In genomic region chr15:63042879-63043340, GRCh38 we compare ENCODE assay signal across 8 cellular contexts. TPM values are rescaled to one million over a fixed set of nuclear protein-coding genes. Genes with fewer than 3 reads are reported as not detected.
DNase-seq lines count a peak whose midpoint lies in the region; ATAC-seq and TF ChIP-seq lines count a peak whose summit lies in the region.

No MANE protein-coding gene starts in this region.

- ATAC-seq in GM21367 (IDR thresholded peaks at IDR 0.05; ENCODE audit: unreplicated experiment) (no peak), GM21529 (IDR thresholded peaks at IDR 0.05; ENCODE audit: unreplicated experiment) (no peak)

- no peaks in the 10 kb centered on the region for H3K9me3 ChIP-seq in A673 (ENCODE audit: low read depth, low read length, poor library complexity, severe bottlenecking)
- no peaks in the 10 kb centered on the region for H3K9me3 ChIP-seq in effector memory CD4-positive, alpha-beta T cell (ENCODE audit: control insufficient read depth, low read length)
- H3K9me3 ChIP-seq in mucosa of rectum (ENCODE audit: control insufficient read depth in 2 of 2, low read length in 2 of 2), result no peaks in the 10 kb centered on the region

- no peak for DNase-seq in A673 (ENCODE audit: low spot score)
- peak; percentile 42 for DNase-seq in HuH-7.5 (ENCODE audit: low spot score)
- DNase-seq in effector memory CD4-positive, alpha-beta T cell, result no peak
- no peak for DNase-seq in NAMALWA (ENCODE audit: low spot score)
- DNase-seq in HT-29 (ENCODE audit: low spot score), result no peak

- POLR2A ChIA-PET in A673 (lab: Charles Lee; ENCODE audit: low non-redundant PET), result no interaction called here

- H3K36me3 ChIP-seq in A673 (ENCODE audit: insufficient read depth, low read length, poor library complexity, severe bottlenecking) (no peaks in the 10 kb centered on the region), mucosa of rectum (ENCODE audit: control insufficient read depth in 2 of 2, insufficient read depth in 2 of 2, low read length in 2 of 2) (peaks cover 3 to 10% of the 10 kb centered on the region in 2 donors)
- H3K36me3 ChIP-seq in effector memory CD4-positive, alpha-beta T cell (ENCODE audit: control insufficient read depth, insufficient read depth, low read length), result no peaks in the 10 kb centered on the region

- H3K27me3 ChIP-seq in A673 (replicated peaks; ENCODE audit: insufficient read depth, low read depth, low read length, poor library complexity) (peaks cover 68% of the 10 kb centered on the region), mucosa of rectum (ENCODE audit: control insufficient read depth in 2 of 2, insufficient read depth in 2 of 2, low read length in 2 of 2) (peaks cover 0 to 6% of the 10 kb centered on the region in 2 donors)
- peaks cover 45% of the 10 kb centered on the region for H3K27me3 ChIP-seq in effector memory CD4-positive, alpha-beta T cell (replicated peaks; ENCODE audit: control insufficient read depth, insufficient read depth, low read length, poor library complexity, severe bottlenecking)

- peaks cover 17% of the 10 kb centered on the region for H3K4me1 ChIP-seq in A673 (ENCODE audit: insufficient read depth, low read length, poor library complexity, severe bottlenecking)
- peaks cover 24% of the 10 kb centered on the region for H3K4me1 ChIP-seq in effector memory CD4-positive, alpha-beta T cell (ENCODE audit: control insufficient read depth, insufficient read depth, low read length, poor library complexity, severe bottlenecking)
- peaks cover 12 to 37% of the 10 kb centered on the region in 2 donors for H3K4me1 ChIP-seq in mucosa of rectum (ENCODE audit: control insufficient read depth in 2 of 2, insufficient read depth in 2 of 2, low read length in 2 of 2)

- CTCF ChIA-PET in A673 (lab: Charles Lee), result no interaction called here

- no peak for TF ChIP-seq CTCF in A673 (conservative IDR thresholded peaks at IDR 0.05; ENCODE audit: low read depth, low read length)

- H3K4me3 ChIP-seq in A673 (ENCODE audit: low read depth, low read length, poor library complexity, severe bottlenecking), result peak overlapping the region; percentile 49
- H3K4me3 ChIP-seq in effector memory CD4-positive, alpha-beta T cell (ENCODE audit: insufficient read depth, low read depth, low read length, poor library complexity, severe bottlenecking), result peak overlapping the region; percentile 41
- peak overlapping the region; percentile 78 to 87 for H3K4me3 ChIP-seq in mucosa of rectum (ENCODE audit: low read length in 2 of 2)

- no peak overlapping the region for H3K27ac ChIP-seq in A673 (ENCODE audit: low read depth, low read length, poor library complexity, severe bottlenecking)
- no peak overlapping the region for H3K27ac ChIP-seq in effector memory CD4-positive, alpha-beta T cell (ENCODE audit: insufficient read depth, low read length, poor library complexity, severe bottlenecking)
- H3K27ac ChIP-seq in mucosa of rectum (ENCODE audit: low read depth in 2 of 2, low read length in 2 of 2), result peak overlapping the region; percentile 96 to 99

- BruUV-seq in A673 (replicated peaks; lab: Mats Ljungman, UMichigan), result no TSS peak

- H3K9ac ChIP-seq in mucosa of rectum (ENCODE audit: low read depth in 1 of 2, low read length in 2 of 2), result peak overlapping the region; percentile 76 to 87

- intact Hi-C loops in A673 (cut with micrococcal nuclease; ENCODE audit: unreplicated experiment), result no loop called here

RNA-seq across cellular contexts. Expression of gene TPM1, which starts 0.4 kb away (rescaled TPM):
- total RNA-seq in A673 (2021), result 31.2 and 34.5 TPM in 2 replicates
- 155 and 197 TPM in 2 replicates for total RNA-seq in HT-29 (2014; rRNA removed; shearing (Covaris generic))

Comparison
In these comparisons a context has a peak if more than half of its experiments do, and no peak if none do; other contexts are left out.
1. H3K27ac ChIP-seq: peak in mucosa of rectum (2 of 2); none in A673 (single experiment) and effector memory CD4-positive, alpha-beta T cell (single experiment).
2. Peak in every context shown above with its lines, with median percentiles within 50 percentile points of each other: H3K4me3 ChIP-seq.